1 cellular context compared by ENCODE assay signal in genomic region chr20:32522525-32522774, GRCh38.
A peak's percentile ranks its signal among the peaks of the same experiment; 100 is the strongest.
TF ChIP-seq lines count a peak whose summit lies in the region.

No MANE protein-coding gene starts in this region.

TF ChIP-seq in HepG2, 621 proteins besides CTCF, POLR2A, EP300 and RAD21 (continued from another document and continues in another):
- TF ChIP-seq HNF1B (CRISPR knock-in tag; IDR thresholded peaks at IDR 0.05), result 0 out of 2 replicates have a peak, but pooled peaks have one; percentile 36
- TF ChIP-seq ZSCAN31 (CRISPR knock-in tag; IDR thresholded peaks at IDR 0.05; ENCODE audit: low read depth), result no peak
- no peak for TF ChIP-seq ZNF737 (CRISPR knock-in tag; IDR thresholded peaks at IDR 0.05; ENCODE audit: borderline replicate concordance)
- TF ChIP-seq ZBTB46 (CRISPR knock-in tag; IDR thresholded peaks at IDR 0.05; ENCODE audit: borderline replicate concordance), result no peak
- TF ChIP-seq RFXAP (CRISPR knock-in tag; IDR thresholded peaks at IDR 0.05; ENCODE audit: borderline replicate concordance), result no peak
- peak; percentile 49 for TF ChIP-seq STAG1 (CRISPR knock-in tag; IDR thresholded peaks at IDR 0.05)
- no peak for TF ChIP-seq CBX2 (IDR thresholded peaks at IDR 0.05; ENCODE audit: low read depth, low read length)
- no peak for TF ChIP-seq CBX2 (CRISPR knock-in tag; IDR thresholded peaks at IDR 0.05; ENCODE audit: low read depth)
- no peak for TF ChIP-seq TEAD2 (CRISPR knock-in tag; IDR thresholded peaks at IDR 0.05)
- TF ChIP-seq MAF1 (CRISPR knock-in tag; IDR thresholded peaks at IDR 0.05; ENCODE audit: borderline replicate concordance), result no peak
- TF ChIP-seq NCOR1 (IDR thresholded peaks at IDR 0.05; ENCODE audit: borderline replicate concordance, low read length), result no peak
- no peak for TF ChIP-seq HOXA5 (CRISPR knock-in tag; IDR thresholded peaks at IDR 0.05)
- TF ChIP-seq MAFG (CRISPR knock-in tag; IDR thresholded peaks at IDR 0.05), result no peak
- TF ChIP-seq CC2D1A (CRISPR knock-in tag; IDR thresholded peaks at IDR 0.05), result no peak
- TF ChIP-seq IKZF1 (IDR thresholded peaks at IDR 0.05), result no peak
- no peak for TF ChIP-seq GFI1 (CRISPR knock-in tag; IDR thresholded peaks at IDR 0.05; ENCODE audit: borderline replicate concordance)
- no peak for TF ChIP-seq MXI1 (IDR thresholded peaks at IDR 0.05; ENCODE audit: borderline replicate concordance, low read depth, low read length)
- no peak for TF ChIP-seq UBTF (CRISPR knock-in tag; IDR thresholded peaks at IDR 0.05)
- TF ChIP-seq ZNF572 (CRISPR knock-in tag; IDR thresholded peaks at IDR 0.05), result peak; percentile 86; the same call in 1 of the 2 replicates
- TF ChIP-seq HIC2 (CRISPR knock-in tag; IDR thresholded peaks at IDR 0.05; ENCODE audit: low read depth), result 0 out of 2 replicates have a peak, but pooled peaks have one; percentile 16
- TF ChIP-seq ZMYM2 (CRISPR knock-in tag; IDR thresholded peaks at IDR 0.05), result no peak
- TF ChIP-seq TAF15 (IDR thresholded peaks at IDR 0.05; ENCODE audit: low read depth, low read length, poor library complexity, severe bottlenecking), result peak; percentile 58
- no peak for TF ChIP-seq SYNCRIP (IDR thresholded peaks at IDR 0.05; ENCODE audit: insufficient read depth, low read depth, low read length)
- no peak for TF ChIP-seq ATAD3A (CRISPR knock-in tag; IDR thresholded peaks at IDR 0.05)
- TF ChIP-seq POLR2G (IDR thresholded peaks at IDR 0.05; ENCODE audit: low read depth, low read length), result no peak
- no peak for TF ChIP-seq MED1 (CRISPR knock-in tag; IDR thresholded peaks at IDR 0.05)
- no peak for TF ChIP-seq ZNF296 (CRISPR knock-in tag; conservative IDR thresholded peaks at IDR 0.05)
- TF ChIP-seq TIGD3 (CRISPR knock-in tag; IDR thresholded peaks at IDR 0.05; ENCODE audit: borderline replicate concordance), result no peak
- no peak for TF ChIP-seq ARID4A (CRISPR knock-in tag; IDR thresholded peaks at IDR 0.05; ENCODE audit: borderline replicate concordance)
- no peak for TF ChIP-seq KLF16 (CRISPR knock-in tag; IDR thresholded peaks at IDR 0.05)
- TF ChIP-seq ZNF256 (CRISPR knock-in tag; conservative IDR thresholded peaks at IDR 0.05), result no peak
- no peak for TF ChIP-seq JDP2 (CRISPR knock-in tag; IDR thresholded peaks at IDR 0.05; ENCODE audit: borderline replicate concordance)
- TF ChIP-seq ZNF580 (CRISPR knock-in tag; IDR thresholded peaks at IDR 0.05; ENCODE audit: borderline replicate concordance, low read depth), result no peak
- TF ChIP-seq GABPB1 (CRISPR knock-in tag; IDR thresholded peaks at IDR 0.05), result no peak
- TF ChIP-seq ZNF691 (CRISPR knock-in tag; IDR thresholded peaks at IDR 0.05; ENCODE audit: borderline replicate concordance, low read depth), result no peak
- no peak for TF ChIP-seq NONO (IDR thresholded peaks at IDR 0.05)
- TF ChIP-seq NONO (CRISPR knock-in tag; conservative IDR thresholded peaks at IDR 0.05), result no peak
- TF ChIP-seq ZNF432 (CRISPR knock-in tag; IDR thresholded peaks at IDR 0.05; ENCODE audit: borderline replicate concordance), result 0 out of 2 replicates have a peak, but pooled peaks have one; percentile 44
- TF ChIP-seq XRCC5 (optimal IDR thresholded peaks at IDR 0.05; ENCODE audit: low read length), result no peak
- TF ChIP-seq RBM22 (optimal IDR thresholded peaks at IDR 0.05; ENCODE audit: low read length), result no peak
- 0 out of 2 replicates have a peak, but pooled peaks have one; percentile 3 for TF ChIP-seq HBP1 (CRISPR knock-in tag; IDR thresholded peaks at IDR 0.05; ENCODE audit: low read depth)
- no peak for TF ChIP-seq HOMEZ (CRISPR knock-in tag; IDR thresholded peaks at IDR 0.05; ENCODE audit: low read depth)
- no peak for TF ChIP-seq DMAP1 (CRISPR knock-in tag; IDR thresholded peaks at IDR 0.05)
- no peak for TF ChIP-seq ZNF160 (CRISPR knock-in tag; IDR thresholded peaks at IDR 0.05)
- no peak for TF ChIP-seq ZNF331 (CRISPR knock-in tag; IDR thresholded peaks at IDR 0.05)
- no peak; the same call in 1 of the 2 replicates for TF ChIP-seq NFE2L1 (CRISPR knock-in tag; IDR thresholded peaks at IDR 0.05; ENCODE audit: borderline replicate concordance)
- TF ChIP-seq SALL1 (CRISPR knock-in tag; IDR thresholded peaks at IDR 0.05), result no peak
